ENCODE assay signal across 24 cellular contexts in the genomic region with DNA sequence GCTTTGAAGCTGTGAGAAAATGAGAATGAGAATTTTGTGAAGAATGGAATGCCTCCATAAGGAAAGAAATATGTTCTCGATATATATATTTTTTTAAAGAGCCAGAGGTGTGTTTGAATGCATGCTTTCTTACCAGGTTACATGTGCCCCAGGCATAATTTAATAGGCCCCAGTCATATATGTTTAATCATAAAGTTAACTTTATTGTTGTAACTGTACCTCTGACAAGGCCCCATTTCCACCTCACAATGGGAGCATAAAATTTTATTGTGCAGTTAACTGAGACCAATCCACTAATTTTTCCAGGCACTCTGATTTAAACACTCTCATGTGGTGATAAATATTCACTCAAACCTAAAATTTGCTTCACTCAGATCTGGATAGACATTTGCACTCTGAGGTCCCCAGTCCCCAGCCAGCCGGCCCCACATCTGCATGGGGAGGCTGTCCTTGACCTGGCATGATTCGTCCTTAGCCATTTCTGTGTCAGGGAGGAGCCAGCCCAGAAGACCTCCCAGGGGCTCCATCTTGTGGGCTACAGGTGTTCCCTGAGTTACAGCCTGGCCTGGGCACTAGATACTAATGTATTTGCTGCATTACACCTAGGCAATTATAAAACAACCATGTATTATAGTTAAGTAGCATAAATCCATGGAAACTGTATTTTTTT.
"Had no signal": no experiment of that assay in that cellular context is flagged by ENCODE, and none has a peak within 500 bp of the region (broad histone marks: within the 10 kb centered on the region; RNA-seq: fewer than 3 reads in every experiment).

No MANE protein-coding gene starts in this region.

- H3K27ac Mint-ChIP-seq: activated naive CD8-positive, alpha-beta T cell treated with anti-CD3 and anti-CD28 coated beads for 36 hours; effector memory CD8-positive, alpha-beta T cell; memory B cell; nephron progenitor cell had no signal

- H3K9me3 ChIP-seq: breast epithelium, colonic mucosa, esophagus muscularis mucosa, pancreas, sigmoid colon, thyroid gland had no signal

- H3K4me1 Mint-ChIP-seq: activated naive CD8-positive, alpha-beta T cell treated with anti-CD3 and anti-CD28 coated beads for 36 hours; memory B cell; nephron progenitor cell had no signal

- H3K36me3 ChIP-seq: breast epithelium, colonic mucosa, esophagus muscularis mucosa, pancreas, sigmoid colon, thyroid gland had no signal

- H3K27ac ChIP-seq: breast epithelium, colonic mucosa, dorsolateral prefrontal cortex, esophagus muscularis mucosa, hepatocyte, pancreas, sigmoid colon, thyroid gland had no signal

- H2AFZ ChIP-seq: hepatocyte had no signal

- ATAC-seq: activated T-cell treated with anti-CD3 and anti-CD28 coated beads, Interleukin-2, amount 50 U/mL, for 4 hours; effector memory CD8-positive, alpha-beta T cell; left cardiac atrium; pancreas had no signal

- H3K4me1 ChIP-seq: breast epithelium, colonic mucosa, esophagus muscularis mucosa, pancreas, sigmoid colon, thyroid gland had no signal

- H3K4me3 Mint-ChIP-seq: activated naive CD8-positive, alpha-beta T cell treated with anti-CD3 and anti-CD28 coated beads for 36 hours; activated T-cell treated with anti-CD3 and anti-CD28 coated beads, Interleukin-2, amount 50 U/mL, for 4 hours; effector memory CD8-positive, alpha-beta T cell; memory B cell; nephron progenitor cell had no signal

- H3K9me3 Mint-ChIP-seq: activated naive CD8-positive, alpha-beta T cell treated with anti-CD3 and anti-CD28 coated beads for 36 hours; activated T-cell treated with anti-CD3 and anti-CD28 coated beads, Interleukin-2, amount 50 U/mL, for 4 hours; memory B cell; nephron progenitor cell had no signal

- H3K27me3 Mint-ChIP-seq: activated naive CD8-positive, alpha-beta T cell treated with anti-CD3 and anti-CD28 coated beads for 36 hours; effector memory CD8-positive, alpha-beta T cell had no signal

- H3K36me3 Mint-ChIP-seq: activated naive CD8-positive, alpha-beta T cell treated with anti-CD3 and anti-CD28 coated beads for 36 hours; memory B cell had no signal

- H3K4me3 ChIP-seq: breast epithelium, colonic mucosa, dorsolateral prefrontal cortex, esophagus muscularis mucosa, hepatocyte, pancreas, sigmoid colon, thyroid gland had no signal

- DNase-seq: activated CD4-positive, alpha-beta T cell treated with anti-CD3 and anti-CD28 coated beads for 4 hours; activated CD4-positive, alpha-beta T cell treated with anti-CD3 and anti-CD28 coated beads, Interleukin-2, amount 50 U/mL, for 48 hours; activated CD4-positive, CD25-positive, alpha-beta regulatory T cell; activated CD8-positive, alpha-beta memory T cell treated with anti-CD3 and anti-CD28 coated beads, Interleukin-2, amount 50 U/mL, for 48 hours; activated naive CD4-positive, alpha-beta T cell treated with Interleukin-2 at 50 U/mL for 16 hours; activated naive CD8-positive, alpha-beta T cell treated with anti-CD3 and anti-CD28 coated beads for 36 hours; activated T-cell treated with anti-CD3 and anti-CD28 coated beads, Interleukin-2, amount 50 U/mL, for 4 hours; colonic mucosa; dorsolateral prefrontal cortex; effector memory CD8-positive, alpha-beta T cell; glutamatergic neuron; islet precursor cell; left cardiac atrium; nephron progenitor cell; sigmoid colon; stimulated activated CD4-positive, alpha-beta T cell treated with anti-CD3 and anti-CD28 coated beads, Interleukin-4, amount 100 ng/mL, for 1 hour; stimulated activated naive CD4-positive, alpha-beta T cell treated with Interleukin-2 at 50 U/mL for 16 hours; T-helper 1 cell; thyroid gland had no signal

- H3K79me2 ChIP-seq: hepatocyte had no signal

- H3K4me2 ChIP-seq: hepatocyte had no signal

- H3K27me3 ChIP-seq: breast epithelium, colonic mucosa, esophagus muscularis mucosa, hepatocyte, pancreas, sigmoid colon, thyroid gland had no signal
